19 cellular contexts compared by ENCODE assay signal in genomic region chrX:66919280-66919832, GRCh38.
DNase-seq lines count a peak whose midpoint lies in the region; ATAC-seq, FAIRE-seq and TF ChIP-seq lines count a peak whose summit lies in the region.
"Had no signal": no experiment of that assay in that cellular context is flagged by ENCODE, and none has a peak within 500 bp of the region (broad histone marks: within the 10 kb centered on the region; RNA-seq: fewer than 3 reads in every experiment).

No MANE protein-coding gene starts in this region.

- TF ChIP-seq POLR2A in GM12892 (IDR thresholded peaks at IDR 0.05; ENCODE audit: low read depth, low read length): no peak

- ATAC-seq in RWPE2 (ENCODE audit: low read depth) (no peak), omental fat pad (ENCODE audit: low FRiP score) (peak; percentile 53), HG02588 (IDR thresholded peaks at IDR 0.05; ENCODE audit: unreplicated experiment) (no peak)

- H2AFZ ChIP-seq in hepatocyte: no peak overlapping the region

- no peaks in the 10 kb centered on the region for H3K27me3 ChIP-seq in RWPE2 (ENCODE audit: insufficient read depth, poor library complexity, severe bottlenecking)
- H3K27me3 ChIP-seq in hepatocyte: no peaks in the 10 kb centered on the region
- H3K27me3 ChIP-seq: SJSA1 had no signal

- DNase-seq in RWPE2 (ENCODE audit: low spot score): no peak
- peak; percentile 16 for DNase-seq in hepatocyte (ENCODE audit: low spot score)
- DNase-seq in omental fat pad (ENCODE audit: low spot score): no peak
- DNase-seq in MV-4-11 (lab: John Stamatoyannopoulos, UW): no peak
- DNase-seq in GM12892 (ENCODE audit: insufficient read length): no peak
- DNase-seq in effector CD8-positive, alpha-beta T cell (lab: John Stamatoyannopoulos, UW): no peak
- DNase-seq: GF-D8, NCI-H1436 treated with DMSO at 0.1 percent for 48 hours, NCI-H2029 treated with DMSO at 0.1 percent for 48 hours, NCI-H748 treated with DMSO at 0.1 percent for 48 hours, OCI-M1 had no signal

- CTCF ChIA-PET in HEK293 (lab: Yijun Ruan, JAX): no interaction called here

- no peaks in the 10 kb centered on the region for H3K9me2 ChIP-seq in hepatocyte (replicated peaks; ENCODE audit: insufficient read depth)

- no peaks in the 10 kb centered on the region for H3K79me2 ChIP-seq in hepatocyte

- H3K9me3 ChIP-seq in HEK293 (ENCODE audit: control insufficient read depth, insufficient read depth, low read depth, low read length): peaks cover 3% of the 10 kb centered on the region
- no peaks in the 10 kb centered on the region for H3K9me3 ChIP-seq in RWPE2 (ENCODE audit: severe bottlenecking)
- H3K9me3 ChIP-seq in hepatocyte (ENCODE audit: low read depth): peaks cover 4% of the 10 kb centered on the region
- H3K9me3 ChIP-seq: SJSA1 had no signal

- WGBS in hepatocyte (ENCODE audit: low lambda C conversion rate, missing lambda C conversion rate): 53% methylated on average over 4 of the region's 4 CpGs

- peak overlapping the region; percentile 48 for H3K27ac ChIP-seq in HEK293 (ENCODE audit: extremely low read depth, low read depth, low read length)
- H3K27ac ChIP-seq in RWPE2 (ENCODE audit: poor library complexity, severe bottlenecking): peak overlapping the region; percentile 20
- H3K27ac ChIP-seq in hepatocyte: no peak overlapping the region
- H3K27ac ChIP-seq: BLaER1 treated with 17β-estradiol and CSF1 and Interleukin-3, amounts not matched to agents 10 nM and 100 nM; SJSA1 had no signal

- H3K4me1 ChIP-seq in HEK293 (ENCODE audit: control insufficient read depth, insufficient read depth, low read length) (peaks cover 4% of the 10 kb centered on the region; the same call in 1 of the 2 replicates), RWPE2 (ENCODE audit: insufficient read depth, poor library complexity, severe bottlenecking) (no peaks in the 10 kb centered on the region), hepatocyte (ENCODE audit: insufficient read depth) (no peaks in the 10 kb centered on the region)
- H3K4me1 ChIP-seq: SJSA1 had no signal

- no peak for FAIRE-seq in GM12892 (lab: Jason Lieb, UNC)
- FAIRE-seq: A204.1, GM12891, H1, HTR-8/SVneo had no signal

- no peaks in the 10 kb centered on the region for H4K20me1 ChIP-seq in hepatocyte (ENCODE audit: insufficient read depth, poor library complexity, severe bottlenecking)
- H4K20me1 ChIP-seq: BLaER1 treated with 17β-estradiol and CSF1 and Interleukin-3, amounts not matched to agents 10 nM and 100 nM had no signal

- TF ChIP-seq CTCF in HEK293 (tag by site-specific recombination; IDR thresholded peaks at IDR 0.05) (no peak), RWPE2 (IDR thresholded peaks at IDR 0.05; ENCODE audit: poor library complexity, severe bottlenecking) (no peak), hepatocyte (IDR thresholded peaks at IDR 0.05; ENCODE audit: poor library complexity) (no peak), omental fat pad (IDR thresholded peaks at IDR 0.05) (no peak)

- H3K36me3 ChIP-seq in HEK293 (ENCODE audit: control insufficient read depth in 2 of 2, insufficient read depth in 1 of 2, low read length in 2 of 2) (no peaks in the 10 kb centered on the region), RWPE2 (ENCODE audit: low read depth) (no peaks in the 10 kb centered on the region), hepatocyte (replicated peaks; ENCODE audit: insufficient read depth, low read depth) (no peaks in the 10 kb centered on the region)
- H3K36me3 ChIP-seq: BLaER1 treated with 17β-estradiol and CSF1 and Interleukin-3, amounts not matched to agents 10 nM and 100 nM; SJSA1 had no signal

- H3K4me3 ChIP-seq in HEK293 (ENCODE audit: low read depth, low read length) (no peak overlapping the region), RWPE2 (ENCODE audit: severe bottlenecking) (no peak overlapping the region), hepatocyte (no peak overlapping the region)
- H3K4me3 ChIP-seq: BLaER1 treated with 17β-estradiol and CSF1 and Interleukin-3, amounts not matched to agents 10 nM and 100 nM; SJSA1 had no signal

- POLR2A ChIA-PET in HEK293 (lab: Yijun Ruan, JAX): no interaction called here

- no peak overlapping the region for H3K4me2 ChIP-seq in hepatocyte
- H3K4me2 ChIP-seq: BLaER1 treated with 17β-estradiol and CSF1 and Interleukin-3, amounts not matched to agents 10 nM and 100 nM had no signal

TF ChIP-seq in HEK293, 187 proteins besides CTCF, POLR2A, EP300 and RAD21 (continues in another document):
- TF ChIP-seq ZNF501 (tag by site-specific recombination; IDR thresholded peaks at IDR 0.05) (peak; percentile 53; the same call in 1 of the 2 replicates), ZNF610 (tag by site-specific recombination; IDR thresholded peaks at IDR 0.05; ENCODE audit: borderline replicate concordance) (no peak), ZNF692 (tag by site-specific recombination; IDR thresholded peaks at IDR 0.05) (peak; percentile 47; the same call in 1 of the 2 replicates), INSM2 (tag by site-specific recombination; IDR thresholded peaks at IDR 0.05) (peak; percentile 91), KLF10 (tag by site-specific recombination; IDR thresholded peaks at IDR 0.05) (peak; percentile 64; the same call in 1 of the 2 replicates), SALL2 (tag by site-specific recombination; IDR thresholded peaks at IDR 0.05; ENCODE audit: borderline replicate concordance) (no peak), ZNF10 (tag by site-specific recombination; IDR thresholded peaks at IDR 0.05) (peak; percentile 73; the same call in 1 of the 2 replicates), ZNF548 (tag by site-specific recombination; IDR thresholded peaks at IDR 0.05) (no peak), ZNF645 (tag by site-specific recombination; IDR thresholded peaks at IDR 0.05) (no peak), ZNF280D (tag by site-specific recombination; IDR thresholded peaks at IDR 0.05) (no peak)
